In the genomic region with DNA sequence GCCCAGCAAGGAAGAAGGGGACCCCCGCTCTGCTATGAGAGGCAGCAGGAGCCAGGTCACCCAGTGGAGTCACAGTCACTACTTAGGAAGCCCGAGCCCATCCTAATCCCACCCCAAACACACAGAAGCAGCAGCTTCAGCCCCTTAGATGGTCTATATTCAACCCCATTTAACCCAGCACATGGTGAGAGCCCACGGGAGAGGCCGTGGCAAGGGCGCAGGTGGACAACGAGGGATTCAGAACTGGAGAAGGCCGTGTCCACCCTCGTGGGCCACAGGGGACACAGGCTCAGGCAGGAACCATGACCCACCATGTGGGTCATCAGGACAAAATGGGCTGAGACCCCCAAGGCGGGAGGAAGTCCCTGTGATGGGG, we compare ENCODE assay signal across 14 cellular contexts. TPM values are rescaled to one million over a fixed set of nuclear protein-coding genes. Genes with fewer than 3 reads are reported as not detected.
DNase-seq lines count a peak whose midpoint lies in the region; ATAC-seq, FAIRE-seq and TF ChIP-seq lines count a peak whose summit lies in the region.
"Had no signal": no experiment of that assay in that cellular context is flagged by ENCODE, and none has a peak within 500 bp of the region (broad histone marks: within the 10 kb centered on the region; RNA-seq: fewer than 3 reads in every experiment).

No MANE protein-coding gene starts in this region.

- H3K9me1 ChIP-seq in keratinocyte (ENCODE audit: control insufficient read depth, extremely low read depth, insufficient read depth, low read length): no peaks in the 10 kb centered on the region

- H3K79me2 ChIP-seq in keratinocyte (ENCODE audit: control insufficient read depth, insufficient read depth, low read length): peaks cover 9% of the 10 kb centered on the region

- H3K27me3 ChIP-seq in RWPE2 (ENCODE audit: insufficient read depth, poor library complexity, severe bottlenecking): no peaks in the 10 kb centered on the region
- no peaks in the 10 kb centered on the region for H3K27me3 ChIP-seq in keratinocyte (ENCODE audit: control insufficient read depth, extremely low read depth, insufficient read depth, low read length)
- H3K27me3 ChIP-seq in left ventricle myocardium inferior (ENCODE audit: low read depth): peaks cover 24% of the 10 kb centered on the region
- H3K27me3 ChIP-seq: pancreas had no signal

- H3K4me3 Mint-ChIP-seq in natural killer cell treated with Interleukin-12 subunit alpha and Interleukin-12 subunit beta and Interleukin-15 and Interleukin-18, amount 100 ng/mL, for 72 hours: no peak overlapping the region
- H3K4me3 Mint-ChIP-seq in natural killer cell (no peak overlapping the region), type B pancreatic cell (no peak overlapping the region)
- H3K4me3 Mint-ChIP-seq: brain had no signal

- H4K20me1 ChIP-seq in keratinocyte (ENCODE audit: control insufficient read depth, extremely low read depth, insufficient read depth, low read length): no peaks in the 10 kb centered on the region

- peak overlapping the region; percentile 85 for H3K9ac ChIP-seq in keratinocyte (ENCODE audit: control insufficient read depth, extremely low read depth, insufficient read depth, low read length)

- H3K36me3 ChIP-seq in RWPE2 (ENCODE audit: low read depth) (no peaks in the 10 kb centered on the region), keratinocyte (ENCODE audit: control insufficient read depth in 2 of 2, extremely low read depth in 1 of 2, insufficient read depth in 2 of 2, low read length in 2 of 2) (peaks cover 0 to under 1% of the 10 kb centered on the region in 2 experiments), left ventricle myocardium inferior (no peaks in the 10 kb centered on the region)
- H3K36me3 ChIP-seq: pancreas had no signal

- H3K27ac Mint-ChIP-seq in natural killer cell treated with Interleukin-12 subunit alpha and Interleukin-12 subunit beta and Interleukin-15 and Interleukin-18, amount 100 ng/mL, for 72 hours: peak overlapping the region; percentile 14 to 51
- H3K27ac Mint-ChIP-seq in natural killer cell (no peak overlapping the region), type B pancreatic cell (peak overlapping the region; percentile 91)

- H3K4me1 Mint-ChIP-seq in natural killer cell treated with Interleukin-12 subunit alpha and Interleukin-12 subunit beta and Interleukin-15 and Interleukin-18, amount 100 ng/mL, for 72 hours (ENCODE audit: low read depth in 2 of 2): peaks cover 5 to 13% of the 10 kb centered on the region in 2 donors
- H3K4me1 Mint-ChIP-seq in natural killer cell: no peaks in the 10 kb centered on the region
- H3K4me1 Mint-ChIP-seq in type B pancreatic cell (ENCODE audit: unreplicated experiment): peaks cover 8% of the 10 kb centered on the region

- H3K27ac ChIP-seq in RWPE2 (ENCODE audit: poor library complexity, severe bottlenecking) (peak overlapping the region; percentile 69), keratinocyte (ENCODE audit: control insufficient read depth, insufficient read depth, low read length) (peak overlapping the region; percentile 98), caudate nucleus (ENCODE audit: low read depth, low read length) (no peak overlapping the region), left ventricle myocardium inferior (replicated peaks) (no peak overlapping the region)
- H3K27ac ChIP-seq: pancreas had no signal

- no peak overlapping the region for H2AFZ ChIP-seq in keratinocyte (ENCODE audit: control insufficient read depth, low read length)

- no peaks in the 10 kb centered on the region for H3K27me3 Mint-ChIP-seq in natural killer cell treated with Interleukin-12 subunit alpha and Interleukin-12 subunit beta and Interleukin-15 and Interleukin-18, amount 100 ng/mL, for 72 hours
- H3K27me3 Mint-ChIP-seq in natural killer cell (ENCODE audit: low read depth in 2 of 2): peaks cover 0 to 2% of the 10 kb centered on the region in 2 donors
- no peaks in the 10 kb centered on the region for H3K27me3 Mint-ChIP-seq in type B pancreatic cell

- H3K9me3 Mint-ChIP-seq in natural killer cell treated with Interleukin-12 subunit alpha and Interleukin-12 subunit beta and Interleukin-15 and Interleukin-18, amount 100 ng/mL, for 72 hours: no peaks in the 10 kb centered on the region
- no peaks in the 10 kb centered on the region for H3K9me3 Mint-ChIP-seq in natural killer cell
- no peaks in the 10 kb centered on the region for H3K9me3 Mint-ChIP-seq in type B pancreatic cell

- no peaks in the 10 kb centered on the region for H3K9me3 ChIP-seq in RWPE2 (ENCODE audit: severe bottlenecking)
- H3K9me3 ChIP-seq in keratinocyte (ENCODE audit: control insufficient read depth, low read depth, low read length): no peaks in the 10 kb centered on the region
- H3K9me3 ChIP-seq in left ventricle myocardium inferior (replicated peaks): no peaks in the 10 kb centered on the region
- H3K9me3 ChIP-seq: pancreas had no signal

- no peaks in the 10 kb centered on the region for H3K36me3 Mint-ChIP-seq in natural killer cell treated with Interleukin-12 subunit alpha and Interleukin-12 subunit beta and Interleukin-15 and Interleukin-18, amount 100 ng/mL, for 72 hours
- H3K36me3 Mint-ChIP-seq in natural killer cell: no peaks in the 10 kb centered on the region
- no peaks in the 10 kb centered on the region for H3K36me3 Mint-ChIP-seq in type B pancreatic cell

- H3K4me2 ChIP-seq in keratinocyte (ENCODE audit: control insufficient read depth, extremely low read depth, insufficient read depth, low read depth, low read length): peak overlapping the region; percentile 55

- intact Hi-C loops in natural killer cell (cut with micrococcal nuclease) (no loop called here), left ventricle myocardium inferior (cut with micrococcal nuclease) (no loop called here)

- FAIRE-seq in keratinocyte (lab: Jason Lieb, UNC): no peak
- FAIRE-seq: pancreas, TTC549 had no signal

- H3K4me1 ChIP-seq in RWPE2 (ENCODE audit: insufficient read depth, poor library complexity, severe bottlenecking) (peaks cover 21% of the 10 kb centered on the region), keratinocyte (ENCODE audit: control insufficient read depth, extremely low read depth, insufficient read depth, low read length) (peaks cover 40% of the 10 kb centered on the region), left ventricle myocardium inferior (peaks cover 9% of the 10 kb centered on the region)

- DNase-seq in natural killer cell treated with Interleukin-12 subunit alpha and Interleukin-12 subunit beta and Interleukin-15 and Interleukin-18, amount 100 ng/mL, for 72 hours (ENCODE audit: low spot score): peak; percentile 45
- DNase-seq in natural killer cell: no peak
- DNase-seq in RWPE2 (ENCODE audit: low spot score): no peak
- DNase-seq in keratinocyte (ENCODE audit: low read depth, low spot score): no peak
- no peak for DNase-seq in type B pancreatic cell (ENCODE audit: extremely low spot score, unreplicated experiment)
- DNase-seq in caudate nucleus (lab: John Stamatoyannopoulos, UW): no peak
- no peak for DNase-seq in left ventricle myocardium inferior
- DNase-seq in midbrain (lab: John Stamatoyannopoulos, UW): no peak
- DNase-seq: activated naive CD4-positive, alpha-beta T cell treated with anti-CD3 and anti-CD28 coated beads, Interleukin-2, amount 50 U/mL, for 16 hours; NCI-H1436; NCI-H446 had no signal

- H3K4me3 ChIP-seq in RWPE2 (ENCODE audit: severe bottlenecking) (no peak overlapping the region), keratinocyte (ENCODE audit: control insufficient read depth in 2 of 3, extremely low read depth in 1 of 3, insufficient read depth in 2 of 3, low read depth in 1 of 3, low read length in 3 of 3) (peak overlapping the region in 1 of 3 experiments; percentile 9), left ventricle myocardium inferior (no peak overlapping the region)
- H3K4me3 ChIP-seq: pancreas had no signal

- dilution Hi-C loops in keratinocyte (cut with MboI; ENCODE audit: extremely low pct_ligation_motif_present, low sequenced_read_pairs): no loop called here

- ATAC-seq in natural killer cell treated with Interleukin-12 subunit alpha and Interleukin-12 subunit beta and Interleukin-15 and Interleukin-18, amount 100 ng/mL, for 72 hours: no peak
- ATAC-seq in natural killer cell (no peak), RWPE2 (ENCODE audit: low read depth) (no peak)

- TF ChIP-seq CTCF in natural killer cell (IDR thresholded peaks at IDR 0.05) (no peak), RWPE2 (IDR thresholded peaks at IDR 0.05; ENCODE audit: poor library complexity, severe bottlenecking) (no peak), keratinocyte (optimal IDR thresholded peaks at IDR 0.05 in 1 of 3, IDR thresholded peaks at IDR 0.05 in 1 of 3, conservative IDR thresholded peaks at IDR 0.05 in 1 of 3; ENCODE audit: extremely low read depth in 1 of 3, insufficient read depth in 2 of 3, low read length in 3 of 3) (no peak), type B pancreatic cell (conservative IDR thresholded peaks at IDR 0.05) (no peak), left ventricle myocardium inferior (IDR thresholded peaks at IDR 0.05; ENCODE audit: borderline replicate concordance) (no peak)

RNA-seq across cellular contexts. Expression of a gene that starts 1.6 kb away (rescaled TPM):
- total RNA-seq in natural killer cell treated with Interleukin-12 subunit alpha and Interleukin-12 subunit beta and Interleukin-15 and Interleukin-18, amount 100 ng/mL, for 72 hours: 1 to 10 TPM; 6.5 to 9.7 TPM
- 10 to 100 TPM in 1 of 3 donors, 1 to 10 TPM in 2; 5.6 to 10.3 (median 7.6) TPM for total RNA-seq in natural killer cell
- 5.8 to 16.6 TPM (median 9.4 TPM) in 3 replicates for polyA plus RNA-seq in keratinocyte
- 13.8 TPM for polyA plus RNA-seq in keratinocyte (2011; ENCODE audit: low read depth)
- 4.5 and 4.9 TPM in 2 replicates for polyA plus RNA-seq in keratinocyte (2011; cell fraction: cytosol; rRNA removed)
- polyA plus RNA-seq in keratinocyte (2011; cell fraction: nucleus; rRNA removed): 38.6 and 44.7 TPM in 2 replicates
- polyA plus RNA-seq in keratinocyte (2012; ENCODE audit: low replicate concordance): 4.9 and 18.8 TPM in 2 replicates
- polyA minus RNA-seq in keratinocyte: 18.8 to 26.3 TPM (median 25.5 TPM) in 3 replicates
- polyA minus RNA-seq in keratinocyte (2011; cell fraction: cytosol; rRNA and poly(A)+ RNA removed): 5.6 TPM
- polyA minus RNA-seq in keratinocyte (2011; cell fraction: nucleus; rRNA and poly(A)+ RNA removed): 26.2 and 33.7 TPM in 2 replicates
- total RNA-seq in type B pancreatic cell (ENCODE audit: low replicate concordance): 2.3 and 3.4 TPM in 2 replicates
- 1.0 TPM for total RNA-seq in left ventricle myocardium inferior

RNA-seq across cellular contexts. Expression of a gene that starts 50.0 kb away (rescaled TPM):
- 100 to 1,000 TPM in 1 of 2 donors, 10 to 100 TPM in 1; 94.3 to 123 TPM for total RNA-seq in natural killer cell treated with Interleukin-12 subunit alpha and Interleukin-12 subunit beta and Interleukin-15 and Interleukin-18, amount 100 ng/mL, for 72 hours
- total RNA-seq in natural killer cell (1 to 10 TPM; 3.2 to 4.5 (median 4.2) TPM), type B pancreatic cell (ENCODE audit: low replicate concordance) (7.7 and 9.6 TPM in 2 replicates), left ventricle myocardium inferior (4.3 TPM)
- 1.3 to 2.2 TPM (median 1.5 TPM) in 3 replicates for polyA plus RNA-seq in keratinocyte
- polyA plus RNA-seq in keratinocyte (2011; ENCODE audit: low read depth): 1.6 TPM
- polyA plus RNA-seq in keratinocyte (2011; cell fraction: cytosol; rRNA removed): 0.70 and 0.85 TPM in 2 replicates
- 7.6 and 10.0 TPM in 2 replicates for polyA plus RNA-seq in keratinocyte (2011; cell fraction: nucleus; rRNA removed)
- 0.87 and 2.2 TPM in 2 replicates for polyA plus RNA-seq in keratinocyte (2012; ENCODE audit: low replicate concordance)
- polyA minus RNA-seq in keratinocyte: 1.2 to 4.6 TPM (median 3.4 TPM) in 3 replicates
- polyA minus RNA-seq in keratinocyte (2011; cell fraction: cytosol; rRNA and poly(A)+ RNA removed): 0.58 TPM
- polyA minus RNA-seq in keratinocyte (2011; cell fraction: nucleus; rRNA and poly(A)+ RNA removed): 2.7 and 4.2 TPM in 2 replicates

Comparison
In these comparisons a context has a peak if more than half of its experiments do, and no peak if none do; other contexts are left out.
1. H3K27ac Mint-ChIP-seq: peak in natural killer cell treated with Interleukin-12 subunit alpha and Interleukin-12 subunit beta and Interleukin-15 and Interleukin-18, amount 100 ng/mL, for 72 hours (2 of 2) and type B pancreatic cell (single experiment); none in natural killer cell (0 of 2).
2. H3K27ac ChIP-seq: peak in RWPE2 (single experiment) and keratinocyte (single experiment); none in caudate nucleus (single experiment) and left ventricle myocardium inferior (single experiment).